Comparison of ENCODE assay signal across 15 cellular contexts in the genomic region with DNA sequence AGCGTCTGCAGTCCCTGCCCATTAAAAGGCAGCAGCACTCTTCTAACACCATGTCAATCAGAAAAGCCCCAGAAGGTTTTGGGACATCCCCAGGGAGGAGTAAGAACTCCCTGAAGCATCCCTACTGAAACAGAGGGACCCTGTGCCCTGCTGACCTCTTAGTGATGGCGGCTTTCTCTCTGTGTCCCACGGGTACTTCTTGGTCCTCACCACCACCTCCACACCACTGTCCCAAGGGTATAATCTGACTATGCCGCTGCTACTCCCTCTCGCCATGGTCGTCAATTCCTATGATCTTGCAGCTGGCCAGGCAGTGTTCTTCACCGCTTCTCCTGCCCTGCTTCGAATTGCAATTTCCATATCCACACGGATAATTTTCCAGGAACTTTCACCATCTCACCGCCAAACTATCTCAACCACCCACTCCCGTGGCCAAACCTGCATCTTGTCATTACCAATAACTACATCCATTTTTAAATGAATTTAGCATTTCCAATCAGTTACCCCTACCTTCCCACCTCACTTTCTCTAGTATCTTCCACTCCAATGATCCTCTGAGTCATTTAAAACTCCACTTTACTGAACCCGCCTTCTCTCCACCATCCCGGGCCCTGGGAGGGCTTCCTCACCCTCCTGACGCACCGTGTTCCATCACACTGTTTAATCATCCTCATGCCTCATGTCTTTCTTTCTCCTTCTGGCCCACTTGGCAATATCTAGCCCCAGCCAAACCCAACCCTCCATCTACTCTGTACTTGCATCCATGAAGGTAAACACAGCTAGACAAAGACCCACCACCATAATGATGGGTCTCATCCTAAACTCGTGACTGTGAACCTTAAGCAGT. TPM values are rescaled to one million over a fixed set of nuclear protein-coding genes. Genes with fewer than 3 reads are reported as not detected.
DNase-seq lines count a peak whose midpoint lies in the region; ATAC-seq and TF ChIP-seq lines count a peak whose summit lies in the region.
"Had no signal": no experiment of that assay in that cellular context is flagged by ENCODE, and none has a peak within 500 bp of the region (broad histone marks: within the 10 kb centered on the region; RNA-seq: fewer than 3 reads in every experiment).

No MANE protein-coding gene starts in this region.

- no peaks in the 10 kb centered on the region for H3K36me3 ChIP-seq in gastrocnemius medialis

- H3K9me3 ChIP-seq in gastrocnemius medialis: no peaks in the 10 kb centered on the region

- in situ Hi-C loops in gastrocnemius medialis (cut with MboI; ENCODE audit: low sequenced_read_pairs in 4 of 4): no loop called here

- TF ChIP-seq POLR2A in gastrocnemius medialis (IDR thresholded peaks at IDR 0.05): no peak

- H3K4me3 ChIP-seq in GM12865 (ENCODE audit: low read depth, low read length) (peak overlapping the region; percentile 12), gastrocnemius medialis (no peak overlapping the region)
- H3K4me3 ChIP-seq in Jurkat, Clone E6-1 (ENCODE audit: low read length): peak overlapping the region; percentile 84

- DNase-seq in GM12865 (ENCODE audit: low read depth): peak; percentile 90
- no peak for DNase-seq in Jurkat, Clone E6-1 (ENCODE audit: low read depth, low spot score)
- peak; percentile 62 for DNase-seq in mesenteric fat pad (ENCODE audit: low spot score)
- DNase-seq in germinal center (ENCODE audit: low spot score): no peak
- no peak for DNase-seq in gastrocnemius medialis
- no peak for DNase-seq in NCI-H345 treated with DMSO at 0.1 percent for 48 hours (lab: John Stamatoyannopoulos, UW; ENCODE audit: unreplicated experiment)
- DNase-seq: activated CD8-positive, alpha-beta memory T cell treated with anti-CD3 and anti-CD28 coated beads for 24 hours; activated naive CD4-positive, alpha-beta T cell treated with anti-CD3 and anti-CD28 coated beads, Interleukin-2, amount 50 U/mL, for 16 hours; NCI-H446 had no signal

- ATAC-seq in GM21576 (IDR thresholded peaks at IDR 0.05; ENCODE audit: unreplicated experiment): peak; percentile 64
- ATAC-seq in GM21367 (IDR thresholded peaks at IDR 0.05; ENCODE audit: unreplicated experiment): no peak
- no peak for ATAC-seq in gastrocnemius medialis

- TF ChIP-seq CTCF in GM12865 (IDR thresholded peaks at IDR 0.05; ENCODE audit: insufficient read depth, low read depth, low read length, missing control alignments): no peak
- no peak for TF ChIP-seq CTCF in gastrocnemius medialis (IDR thresholded peaks at IDR 0.05 in 4 of 5, conservative IDR thresholded peaks at IDR 0.05 in 1 of 5)

- peaks cover 7 to 18% (median 12%) of the 10 kb centered on the region in 3 donors for H3K27me3 ChIP-seq in gastrocnemius medialis

- H3K27ac ChIP-seq in gastrocnemius medialis: no peak overlapping the region

- intact Hi-C loops in gastrocnemius medialis (cut with DNase I; ENCODE audit: low total_unique reads): no loop called here

- no peaks in the 10 kb centered on the region for H3K4me1 ChIP-seq in gastrocnemius medialis

RNA-seq across cellular contexts. Expression of a gene that starts 23.7 kb away (rescaled TPM):
- polyA plus RNA-seq in Jurkat, Clone E6-1 (2012; ENCODE audit: insufficient read depth, insufficient read length): not detected
- total RNA-seq in mesenteric fat pad (not detected), gastrocnemius medialis (not detected)
- total RNA-seq: bronchial epithelial cell, kidney epithelial cell, progenitor cell of endocrine pancreas had no signal
- polyA plus RNA-seq: BJ had no signal

Comparison
In these comparisons a context has a peak if more than half of its experiments do, and no peak if none do; other contexts are left out.
1. DNase-seq: peak in GM12865 (single experiment) and mesenteric fat pad (single experiment); none in Jurkat, Clone E6-1 (single experiment), germinal center (single experiment), gastrocnemius medialis (0 of 2) and NCI-H345 treated with DMSO at 0.1 percent for 48 hours (single experiment).
2. H3K4me3 ChIP-seq: peak in GM12865 (single experiment) and Jurkat, Clone E6-1 (single experiment); none in gastrocnemius medialis (0 of 4).